Comparison of ENCODE assay signal across 1 cellular context in the genomic region with DNA sequence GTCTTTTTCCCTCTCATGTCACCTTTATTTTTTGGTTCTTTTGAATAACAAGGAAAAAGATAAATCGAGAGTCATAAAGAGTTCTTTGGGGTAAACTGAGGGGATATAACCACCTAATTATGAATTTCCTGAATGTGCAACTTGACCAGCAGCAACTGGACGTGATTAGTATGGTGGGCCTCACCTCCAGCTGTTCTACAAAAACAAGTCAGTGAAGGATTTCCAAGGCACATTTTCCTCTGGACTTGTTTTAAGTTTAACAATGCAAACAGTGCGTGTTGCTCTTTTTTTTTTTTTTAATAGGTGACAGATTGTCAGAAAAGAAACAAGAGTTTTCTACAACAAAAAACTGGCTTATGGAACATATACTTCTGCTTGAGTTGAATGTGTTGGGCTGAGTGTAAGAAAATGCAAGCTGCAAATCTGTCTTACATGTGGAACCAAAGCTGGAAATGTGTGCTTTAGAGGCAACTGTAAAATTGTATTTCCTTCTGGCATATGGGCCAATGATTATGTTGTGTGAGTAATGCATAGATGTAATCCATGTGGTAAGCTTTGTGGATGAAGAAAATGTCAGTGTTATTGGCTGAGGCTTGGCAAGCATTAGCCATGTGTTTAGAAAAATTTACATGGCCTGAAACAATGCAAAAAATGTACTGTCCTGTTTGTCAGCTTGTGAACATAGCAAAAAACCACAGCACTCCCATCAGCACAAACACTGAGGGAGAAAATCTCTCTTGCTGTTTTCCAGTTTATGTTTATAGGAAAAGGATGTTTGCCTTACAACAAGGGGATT.
TF ChIP-seq lines count a peak whose summit lies in the region.

No MANE protein-coding gene starts in this region.

TF ChIP-seq in HepG2, 621 proteins besides CTCF, POLR2A, EP300 and RAD21 (continued from another document):
- TF ChIP-seq MAX (IDR thresholded peaks at IDR 0.05) (peak; percentile 21; the same call in 1 of the 2 replicates), HOMEZ (CRISPR knock-in tag; IDR thresholded peaks at IDR 0.05; ENCODE audit: low read depth) (no peak), PAXIP1 (CRISPR knock-in tag; conservative IDR thresholded peaks at IDR 0.05) (0 out of 2 replicates have a peak, but pooled peaks have one; percentile 13), MED1 (CRISPR knock-in tag; IDR thresholded peaks at IDR 0.05) (0 out of 2 replicates have a peak, but pooled peaks have one; percentile 25), PAWR (CRISPR knock-in tag; IDR thresholded peaks at IDR 0.05; ENCODE audit: borderline replicate concordance) (no peak), ZNF724P (CRISPR knock-in tag; IDR thresholded peaks at IDR 0.05; ENCODE audit: borderline replicate concordance) (no peak), FOXO1 (CRISPR knock-in tag; IDR thresholded peaks at IDR 0.05) (no peak), ISX (CRISPR knock-in tag; conservative IDR thresholded peaks at IDR 0.05) (no peak)
- TF ChIP-seq, protein P1, sequence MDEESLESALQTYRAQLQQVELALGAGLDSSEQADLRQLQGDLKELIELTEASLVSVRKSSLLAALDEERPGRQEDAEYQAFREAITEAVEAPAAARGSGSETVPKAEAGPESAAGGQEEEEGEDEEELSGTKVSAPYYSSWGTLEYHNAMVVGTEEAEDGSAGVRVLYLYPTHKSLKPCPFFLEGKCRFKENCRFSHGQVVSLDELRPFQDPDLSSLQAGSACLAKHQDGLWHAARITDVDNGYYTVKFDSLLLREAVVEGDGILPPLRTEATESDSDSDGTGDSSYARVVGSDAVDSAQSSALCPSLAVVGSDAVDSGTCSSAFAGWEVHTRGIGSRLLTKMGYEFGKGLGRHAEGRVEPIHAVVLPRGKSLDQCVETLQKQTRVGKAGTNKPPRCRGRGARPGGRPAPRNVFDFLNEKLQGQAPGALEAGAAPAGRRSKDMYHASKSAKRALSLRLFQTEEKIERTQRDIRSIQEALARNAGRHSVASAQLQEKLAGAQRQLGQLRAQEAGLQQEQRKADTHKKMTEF (CRISPR knock-in tag; IDR thresholded peaks at IDR 0.05): peak; percentile 25; the same call in 1 of the 2 replicates
